Comparison of ENCODE assay signal across 11 cellular contexts in the genomic region with DNA sequence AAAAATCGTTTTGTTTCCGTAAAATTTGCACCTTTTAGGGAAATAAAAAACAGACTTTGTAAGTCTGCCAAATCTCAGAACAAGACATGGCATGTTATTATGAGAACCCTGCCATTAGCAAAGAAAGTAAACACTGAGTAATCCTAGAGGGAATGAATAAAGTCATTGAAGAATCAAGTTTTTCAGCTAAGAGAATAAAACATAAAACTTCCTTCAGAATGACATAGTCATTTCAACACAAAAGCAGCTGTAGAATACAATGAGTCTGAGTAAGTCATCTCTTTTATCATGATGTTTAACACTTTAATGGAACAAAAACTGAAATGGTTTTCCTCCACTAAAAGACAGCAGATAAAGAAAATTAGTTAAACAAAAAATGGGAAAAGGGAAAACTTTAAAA. TPM values are rescaled to one million over a fixed set of nuclear protein-coding genes. Genes with fewer than 3 reads are reported as not detected.
DNase-seq lines count a peak whose midpoint lies in the region; ATAC-seq and TF ChIP-seq lines count a peak whose summit lies in the region.
"Had no signal": no experiment of that assay in that cellular context is flagged by ENCODE, and none has a peak within 500 bp of the region (broad histone marks: within the 10 kb centered on the region; RNA-seq: fewer than 3 reads in every experiment).

No MANE protein-coding gene starts in this region.

- H3K27me3 ChIP-seq in fibroblast of lung (ENCODE audit: control insufficient read depth, insufficient read depth, low read length) (no peaks in the 10 kb centered on the region), prostate gland (replicated peaks; ENCODE audit: insufficient read depth) (no peaks in the 10 kb centered on the region)

- H2AFZ ChIP-seq in fibroblast of lung (ENCODE audit: low read length), result no peak overlapping the region

- no peaks in the 10 kb centered on the region for H3K9me3 Mint-ChIP-seq in activated naive CD4-positive, alpha-beta T cell treated with anti-CD3 and anti-CD28 coated beads, Interleukin-2, amount 10 ng/mL, durations not matched to agents 7 days and 5 days
- H3K9me3 Mint-ChIP-seq: activated CD4-positive, alpha-beta memory T cell treated with anti-CD3 and anti-CD28 coated beads for 36 hours had no signal

- no peak overlapping the region for H3K27ac ChIP-seq in fibroblast of lung (ENCODE audit: insufficient read depth, low read length)
- peak overlapping the region; percentile 51 to 55 for H3K27ac ChIP-seq in prostate gland

- H3K27me3 Mint-ChIP-seq in activated naive CD4-positive, alpha-beta T cell treated with anti-CD3 and anti-CD28 coated beads, Interleukin-2, amount 10 ng/mL, durations not matched to agents 7 days and 5 days, result no peaks in the 10 kb centered on the region

- no peak for TF ChIP-seq POLR2A in prostate gland (IDR thresholded peaks at IDR 0.05)

- no peaks in the 10 kb centered on the region for H3K36me3 Mint-ChIP-seq in activated naive CD4-positive, alpha-beta T cell treated with anti-CD3 and anti-CD28 coated beads, Interleukin-2, amount 10 ng/mL, durations not matched to agents 7 days and 5 days
- H3K36me3 Mint-ChIP-seq: activated CD4-positive, alpha-beta memory T cell treated with anti-CD3 and anti-CD28 coated beads for 36 hours had no signal

- DNase-seq in Daoy (ENCODE audit: low read depth), result peak; percentile 38
- DNase-seq in RPMI7951 (ENCODE audit: low read depth), result peak; percentile 49
- peak; percentile 83 to 84 for DNase-seq in fibroblast of lung (ENCODE audit: low read depth in 2 of 2)
- DNase-seq in prostate gland (ENCODE audit: low spot score), result no peak
- DNase-seq in activated naive CD4-positive, alpha-beta T cell treated with anti-CD3 and anti-CD28 coated beads, Interleukin-2, amount 10 ng/mL, durations not matched to agents 7 days and 5 days, result no peak
- no peak for DNase-seq in activated CD4-positive, alpha-beta T cell treated with anti-CD3 and anti-CD28 coated beads for 1 hour
- no peak for DNase-seq in nucleus accumbens (lab: John Stamatoyannopoulos, UW)
- DNase-seq: activated CD4-positive, alpha-beta memory T cell treated with anti-CD3 and anti-CD28 coated beads for 36 hours; cortex of kidney; GF-D8 had no signal

- H3K4me3 ChIP-seq in fibroblast of lung (replicated peaks in 1 of 4; ENCODE audit: control extremely low read depth in 1 of 4, insufficient read depth in 1 of 4, low read depth in 3 of 4, low read length in 4 of 4) (no peak overlapping the region), prostate gland (no peak overlapping the region)

- ATAC-seq in GM21576 (IDR thresholded peaks at IDR 0.05; ENCODE audit: unreplicated experiment), result no peak

- peak overlapping the region; percentile 37 for H3K4me2 ChIP-seq in fibroblast of lung (ENCODE audit: extremely low read depth, insufficient read depth, low read length)

- peaks cover 17% of the 10 kb centered on the region for H3K4me1 ChIP-seq in fibroblast of lung (ENCODE audit: control insufficient read depth, extremely low read depth, insufficient read depth, low read length)
- no peaks in the 10 kb centered on the region for H3K4me1 ChIP-seq in prostate gland (replicated peaks)

- intact Hi-C loops in prostate gland (cut with DNase I), result no loop called here

- no peaks in the 10 kb centered on the region for H3K4me1 Mint-ChIP-seq in activated naive CD4-positive, alpha-beta T cell treated with anti-CD3 and anti-CD28 coated beads, Interleukin-2, amount 10 ng/mL, durations not matched to agents 7 days and 5 days

- TF ChIP-seq CTCF in fibroblast of lung (conservative IDR thresholded peaks at IDR 0.05 in 1 of 2, IDR thresholded peaks at IDR 0.05 in 1 of 2; ENCODE audit: low read depth in 1 of 2, low read length in 2 of 2) (no peak), prostate gland (IDR thresholded peaks at IDR 0.05) (no peak)

- 10% methylated on average over 2 of the region's 2 CpGs for WGBS in prostate gland

- peaks cover 1% of the 10 kb centered on the region for H4K20me1 ChIP-seq in fibroblast of lung (ENCODE audit: control insufficient read depth, extremely low read depth, insufficient read depth, low read length)

- H3K9me3 ChIP-seq in fibroblast of lung (ENCODE audit: control insufficient read depth, insufficient read depth, low read depth, low read length), result no peaks in the 10 kb centered on the region
- H3K9me3 ChIP-seq in prostate gland, result no peaks in the 10 kb centered on the region

- H3K79me2 ChIP-seq in fibroblast of lung (ENCODE audit: control insufficient read depth, insufficient read depth, low read length), result peaks cover 28% of the 10 kb centered on the region

- CTCF ChIA-PET in activated naive CD4-positive, alpha-beta T cell treated with anti-CD3 and anti-CD28 coated beads, Interleukin-2, amount 10 ng/mL, durations not matched to agents 7 days and 5 days (lab: Charles Lee), result interaction anchor here (1.4 kb wide), 1 partner anchor 15 kb away, joined by 4 read pairs; no protein-coding TSS in a partner anchor

- H3K4me3 Mint-ChIP-seq in activated naive CD4-positive, alpha-beta T cell treated with anti-CD3 and anti-CD28 coated beads, Interleukin-2, amount 10 ng/mL, durations not matched to agents 7 days and 5 days, result no peak overlapping the region
- H3K4me3 Mint-ChIP-seq: activated CD4-positive, alpha-beta memory T cell treated with anti-CD3 and anti-CD28 coated beads for 36 hours had no signal

- no peak overlapping the region for H3K9ac ChIP-seq in fibroblast of lung (ENCODE audit: insufficient read depth, low read length)

- H3K36me3 ChIP-seq in fibroblast of lung (ENCODE audit: control insufficient read depth, insufficient read depth, low read length) (no peaks in the 10 kb centered on the region), prostate gland (no peaks in the 10 kb centered on the region)

- H3K27ac Mint-ChIP-seq in activated naive CD4-positive, alpha-beta T cell treated with anti-CD3 and anti-CD28 coated beads, Interleukin-2, amount 10 ng/mL, durations not matched to agents 7 days and 5 days, result no peak overlapping the region
- H3K27ac Mint-ChIP-seq: activated CD4-positive, alpha-beta memory T cell treated with anti-CD3 and anti-CD28 coated beads for 36 hours had no signal

RNA-seq across cellular contexts. Expression of gene DST, which starts 10.3 kb away (rescaled TPM):
- total RNA-seq in Daoy (2014; rRNA removed; shearing (Covaris generic)), result 77.6 and 106 TPM in 2 replicates
- 79.0 and 89.9 TPM in 2 replicates for total RNA-seq in RPMI7951 (2014; rRNA removed; shearing (Covaris generic))
- total RNA-seq in fibroblast of lung (362 and 670 TPM in 2 replicates), prostate gland (100 to 1,000 TPM; 131 to 242 TPM)
- polyA plus RNA-seq in fibroblast of lung, result 78.6 and 81.0 TPM in 2 replicates
- 98.4 and 109 TPM in 2 replicates for polyA plus RNA-seq in fibroblast of lung (2012)
- 159 and 194 TPM in 2 replicates for polyA minus RNA-seq in fibroblast of lung (ENCODE audit: low replicate concordance)

Comparison
In these comparisons a context has a peak if more than half of its experiments do, and no peak if none do; other contexts are left out.
1. DNase-seq: peak in Daoy (single experiment), RPMI7951 (single experiment) and fibroblast of lung (2 of 2); none in prostate gland (single experiment), activated naive CD4-positive, alpha-beta T cell treated with anti-CD3 and anti-CD28 coated beads, Interleukin-2, amount 10 ng/mL, durations not matched to agents 7 days and 5 days (single experiment), activated CD4-positive, alpha-beta T cell treated with anti-CD3 and anti-CD28 coated beads for 1 hour (single experiment) and nucleus accumbens (0 of 56).